ENCODE assay signal across 8 cellular contexts in genomic region chr6:28211840-28212509, GRCh38. TPM values are rescaled to one million over a fixed set of nuclear protein-coding genes. Genes with fewer than 3 reads are reported as not detected.
DNase-seq lines count a peak whose midpoint lies in the region; ATAC-seq, FAIRE-seq and TF ChIP-seq lines count a peak whose summit lies in the region.

No MANE protein-coding gene starts in this region.

- H3K4me3 ChIP-seq in NT2/D1 (ENCODE audit: insufficient read length, low read depth): peak overlapping the region; percentile 32
- peak overlapping the region; percentile 21 to 39 for H3K4me3 ChIP-seq in small intestine (ENCODE audit: low read depth in 1 of 2, low read length in 2 of 2)
- H3K4me3 ChIP-seq in transverse colon: peak overlapping the region in 2 of 4 donors; percentile 31 to 37

- peak; percentile 37 for ATAC-seq in GM19455 (IDR thresholded peaks at IDR 0.05; ENCODE audit: unreplicated experiment)

- no peak for TF ChIP-seq CTCF in 22Rv1 (IDR thresholded peaks at IDR 0.05)
- TF ChIP-seq CTCF in transverse colon (IDR thresholded peaks at IDR 0.05): no peak

- WGBS in small intestine, 3 donors: 8 to 19% (median 18%) methylated on average over 16 of the region's 16 CpGs
- WGBS in transverse colon (ENCODE audit: low coverage in 1 of 2), 2 donors: 0 to 30% methylated on average over 3 to 16 of the region's 16 CpGs

- DNase-seq in NT2/D1 (ENCODE audit: low read depth, low spot score) (no peak), epithelial cell of prostate (ENCODE audit: low read depth, low spot score) (no peak), small intestine (no peak), NCI-H1417 treated with DMSO at 0.1 percent for 48 hours (lab: John Stamatoyannopoulos, UW) (no peak), amygdala (lab: John Stamatoyannopoulos, UW) (no peak), transverse colon (no peak)

- H3K27me3 ChIP-seq in NT2/D1 (ENCODE audit: insufficient read depth, insufficient read length): peaks cover 73% of the 10 kb centered on the region
- peaks cover 0 to 33% of the 10 kb centered on the region in 2 donors for H3K27me3 ChIP-seq in small intestine (ENCODE audit: control insufficient read depth in 2 of 2, insufficient read depth in 2 of 2, low read length in 2 of 2)
- H3K27me3 ChIP-seq in transverse colon: peaks cover 84% of the 10 kb centered on the region

- FAIRE-seq in small intestine (lab: Jason Lieb, UNC): no peak

- TF ChIP-seq POLR2A in transverse colon (IDR thresholded peaks at IDR 0.05): no peak

- H3K36me3 ChIP-seq in NT2/D1 (ENCODE audit: insufficient read depth, insufficient read length, low read length) (no peaks in the 10 kb centered on the region), small intestine (ENCODE audit: control insufficient read depth in 2 of 2, insufficient read depth in 2 of 2, low read length in 2 of 2) (no peaks in the 10 kb centered on the region), transverse colon (no peaks in the 10 kb centered on the region)

- H3K9ac ChIP-seq in NT2/D1 (ENCODE audit: insufficient read length, low read depth): peak overlapping the region; percentile 21

- H3K4me1 ChIP-seq in NT2/D1 (ENCODE audit: insufficient read depth, insufficient read length) (peaks cover 5% of the 10 kb centered on the region), small intestine (ENCODE audit: control insufficient read depth in 2 of 2, insufficient read depth in 1 of 2, low read depth in 1 of 2, low read length in 1 of 2) (peaks cover 2 to 8% of the 10 kb centered on the region in 2 donors), transverse colon (peaks cover 9 to 38% (median 12%) of the 10 kb centered on the region in 4 donors)

- in situ Hi-C loops in transverse colon (cut with MboI; ENCODE audit: low pct_ligation_motif_present in 1 of 4, low pct_unique_long_range_greater_than_20kb in 1 of 4, low sequenced_read_pairs in 3 of 4): loop anchor here in 1 of 4 donors (10.0 kb wide), 1 partner anchor 67 kb away; the partner anchor contains the start of gene ZKSCAN8

- TF ChIP-seq EP300 in transverse colon (IDR thresholded peaks at IDR 0.05; ENCODE audit: low read depth): no peak

- intact Hi-C loops in transverse colon (cut with DNase I; ENCODE audit: low total_unique reads): no loop called here

- H3K9me3 ChIP-seq in NT2/D1 (ENCODE audit: insufficient read depth, low read length): no peaks in the 10 kb centered on the region
- H3K9me3 ChIP-seq in small intestine (ENCODE audit: control insufficient read depth, low read depth): no peaks in the 10 kb centered on the region
- no peaks in the 10 kb centered on the region for H3K9me3 ChIP-seq in transverse colon

- H3K27ac ChIP-seq in 22Rv1 (peak overlapping the region; percentile 76), epithelial cell of prostate (peak overlapping the region; percentile 73), small intestine (ENCODE audit: low read depth in 1 of 2, low read length in 1 of 2) (no peak overlapping the region), transverse colon (peak overlapping the region in 2 of 4 donors; percentile 61 to 70)

RNA-seq across cellular contexts. Expression of gene ZSCAN9, which starts 13.1 kb away (rescaled TPM):
- polyA plus RNA-seq in small intestine: 1 to 10 TPM; 5.5 to 7.2 (median 6.5) TPM
- 10 to 100 TPM; 12.6 to 26.1 (median 16.7) TPM for total RNA-seq in transverse colon

RNA-seq across cellular contexts. Expression of gene ZKSCAN4, which starts 40.1 kb away (rescaled TPM):
- 1 to 10 TPM; 2.7 to 4.5 (median 3.1) TPM for polyA plus RNA-seq in small intestine
- total RNA-seq in transverse colon: 1 to 10 TPM in 3 of 4 donors, under 1 TPM in 1; 0.60 to 9.0 (median 4.9) TPM

RNA-seq across cellular contexts. Expression of gene NKAPL, which starts 47.1 kb away (rescaled TPM):
- 1 to 10 TPM in 1 of 3 donors, under 1 TPM in 2; 0.45 to 1.1 (median 0.81) TPM for polyA plus RNA-seq in small intestine
- 1 to 10 TPM in 1 of 4 donors, under 1 TPM in 2, not detected in 1; 0.55 to 7.9 (median 0.64) TPM for total RNA-seq in transverse colon

RNA-seq across cellular contexts. Expression of gene ZSCAN26, which starts 55.0 kb away (rescaled TPM):
- polyA plus RNA-seq in small intestine: 1 to 10 TPM; 4.7 to 8.3 (median 5.1) TPM
- total RNA-seq in transverse colon: 10 to 100 TPM; 13.9 to 19.4 (median 17.6) TPM

Comparison
In these comparisons a context has a peak if more than half of its experiments do, and no peak if none do; other contexts are left out.
1. H3K27ac ChIP-seq: peak in 22Rv1 (single experiment) and epithelial cell of prostate (single experiment); none in small intestine (0 of 2).